Comparison of ENCODE assay signal across 16 cellular contexts in the genomic region with DNA sequence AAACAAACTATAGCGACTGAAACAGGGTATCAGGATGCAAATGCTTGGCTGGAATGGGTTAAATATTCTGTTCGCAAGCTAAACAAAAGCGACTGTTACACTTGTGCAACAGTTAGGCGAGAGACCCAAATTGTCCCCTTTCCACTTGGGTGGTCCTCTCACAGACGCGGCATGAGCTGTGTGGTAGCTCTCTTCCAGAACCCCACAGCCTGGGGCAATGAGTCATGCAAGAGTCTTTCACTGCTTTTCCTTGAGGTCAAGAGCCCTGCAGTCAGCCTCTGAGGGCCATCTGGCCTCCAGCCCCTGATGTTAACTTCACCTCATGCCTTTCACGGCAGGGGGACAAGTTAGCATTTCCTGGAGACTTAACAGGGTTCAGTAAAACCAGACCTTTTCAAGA. TPM values are rescaled to one million over a fixed set of nuclear protein-coding genes. Genes with fewer than 3 reads are reported as not detected.
A peak's percentile ranks its signal among the peaks of the same experiment; 100 is the strongest.
DNase-seq lines count a peak whose midpoint lies in the region; ATAC-seq, FAIRE-seq and TF ChIP-seq lines count a peak whose summit lies in the region.
"Had no signal": no experiment of that assay in that cellular context is flagged by ENCODE, and none has a peak within 500 bp of the region (broad histone marks: within the 10 kb centered on the region; RNA-seq: fewer than 3 reads in every experiment).

No MANE protein-coding gene starts in this region.

- no peak overlapping the region for H3K4me2 ChIP-seq in HepG2 (ENCODE audit: low read depth, low read length)

- no peak for TF ChIP-seq RAD21 in HepG2 (CRISPR knock-in tag; IDR thresholded peaks at IDR 0.05)

- no peak for ATAC-seq in HepG2
- no peak for ATAC-seq in right lobe of liver
- ATAC-seq: esophagus mucosa; left cardiac atrium; natural killer cell treated with Interleukin-12 subunit alpha and Interleukin-12 subunit beta and Interleukin-15 and Interleukin-18, amount 100 ng/mL, for 72 hours; upper lobe of right lung had no signal

- in situ Hi-C loops in HepG2 (cut with HindIII; ENCODE audit: extremely low pct_ligation_motif_present, low pct_unique_long_range_greater_than_20kb) (no loop called here), astrocyte of the cerebellum (cut with HindIII; ENCODE audit: low sequenced_read_pairs) (no loop called here), GM13977 (cut with MboI; ENCODE audit: low pct_unique_long_range_greater_than_20kb, low sequenced_read_pairs, unreplicated experiment) (no loop called here)

- H3K36me3 ChIP-seq in HepG2 (replicated peaks in 1 of 2; ENCODE audit: control insufficient read depth in 1 of 2, insufficient read depth in 2 of 2, low read length in 2 of 2) = no peaks in the 10 kb centered on the region
- no peaks in the 10 kb centered on the region for H3K36me3 ChIP-seq in right lobe of liver
- H3K36me3 ChIP-seq: upper lobe of right lung had no signal

- H3K79me2 ChIP-seq in HepG2 (ENCODE audit: insufficient read depth, low read length) = no peaks in the 10 kb centered on the region

- H3K9me3 ChIP-seq in HepG2 (ENCODE audit: low read length) = peaks cover 13% of the 10 kb centered on the region; the same call in 1 of the 2 replicates
- no peaks in the 10 kb centered on the region for H3K9me3 ChIP-seq in right lobe of liver

- 21% methylated on average over 7 of the region's 7 CpGs for WGBS in HepG2 (ENCODE audit: low lambda C conversion rate)
- WGBS in right lobe of liver (ENCODE audit: insufficient coverage, low coverage, low lambda C conversion rate, missing lambda C conversion rate) = 61% methylated on average over 4 of the region's 7 CpGs

- peaks cover 0 to 12% of the 10 kb centered on the region in 2 experiments; a peak in 1 of 5 replicates for H3K27me3 ChIP-seq in HepG2 (ENCODE audit: control insufficient read depth in 1 of 2, insufficient read depth in 2 of 2, low read length in 2 of 2)
- no peaks in the 10 kb centered on the region for H3K27me3 ChIP-seq in right lobe of liver
- H3K27me3 ChIP-seq: upper lobe of right lung had no signal

- H3K4me1 ChIP-seq in HepG2 (ENCODE audit: insufficient read depth, low read length) (no peaks in the 10 kb centered on the region), right lobe of liver (no peaks in the 10 kb centered on the region)
- H3K4me1 ChIP-seq: upper lobe of right lung had no signal

- H4K20me1 ChIP-seq in HepG2 (ENCODE audit: insufficient read depth, low read length) = no peaks in the 10 kb centered on the region

- TF ChIP-seq POLR2A in HepG2 (IDR thresholded peaks at IDR 0.05; ENCODE audit: insufficient read depth in 1 of 2, low read depth in 2 of 2, low read length in 2 of 2) (no peak), right lobe of liver (IDR thresholded peaks at IDR 0.05) (no peak)

- BruUV-seq in HepG2 (replicated peaks; lab: Mats Ljungman, UMichigan) = no TSS peak

- DNase-seq in HepG2 (ENCODE audit: low spot score) (no peak), right lobe of liver (no peak), astrocyte of the cerebellum (ENCODE audit: low read depth) (peak; percentile 66), iPS DF 19.7 (ENCODE audit: low read depth, low spot score) (peak; percentile 84), posterior cingulate gyrus (no peak), HuH-7 (ENCODE audit: low spot score) (no peak), putamen (ENCODE audit: low spot score) (no peak), GM13977 (ENCODE audit: low spot score) (no peak)
- DNase-seq: activated effector memory CD4-positive, alpha-beta T cell treated with Interleukin-2 at 50 U/mL for 16 hours; DMS79 treated with DMSO at 0.1 percent for 48 hours; left cardiac atrium; NCI-H2171; OCI-M1; upper lobe of right lung had no signal

- H3K4me3 ChIP-seq in HepG2 (replicated peaks in 1 of 3; ENCODE audit: insufficient read depth in 1 of 3, low read depth in 2 of 3, low read length in 3 of 3) (no peak overlapping the region), right lobe of liver (no peak overlapping the region), astrocyte of the cerebellum (ENCODE audit: low read depth, low read length) (no peak overlapping the region)
- H3K4me3 ChIP-seq: upper lobe of right lung had no signal

- TF ChIP-seq CTCF in HepG2 (CRISPR knock-in tag; IDR thresholded peaks at IDR 0.05) (no peak), right lobe of liver (IDR thresholded peaks at IDR 0.05) (no peak), astrocyte of the cerebellum (IDR thresholded peaks at IDR 0.05; ENCODE audit: low read depth, low read length, missing control alignments) (no peak), GM13977 (IDR thresholded peaks at IDR 0.05; ENCODE audit: extremely low read depth, insufficient read depth, missing control alignments) (no peak)

- no peak for TF ChIP-seq EP300 in HepG2 (IDR thresholded peaks at IDR 0.05; ENCODE audit: low read depth in 2 of 2, low read length in 2 of 2)
- no peak for TF ChIP-seq EP300 in HepG2 (CRISPR knock-in tag; IDR thresholded peaks at IDR 0.05; ENCODE audit: borderline replicate concordance)

- H3K9ac ChIP-seq in HepG2 (ENCODE audit: insufficient read depth, low read depth, low read length) = no peak overlapping the region

- POLR2A ChIA-PET in HepG2 (lab: Yijun Ruan, JAX) = no interaction called here

- H3K27ac ChIP-seq in HepG2 (ENCODE audit: extremely low read length, insufficient read depth, low read length) (no peak overlapping the region), right lobe of liver (no peak overlapping the region)
- H3K27ac ChIP-seq: upper lobe of right lung had no signal

- CTCF ChIA-PET in HepG2 (lab: Yijun Ruan, JAX; ENCODE audit: low intra/inter-chr PET ratio, low total read pairs) = no interaction called here

- FAIRE-seq in HepG2 (lab: Jason Lieb, UNC) = no peak

- intact Hi-C loops in HepG2 (cut with micrococcal nuclease; ENCODE audit: unreplicated experiment) (no loop called here), right lobe of liver (cut with DNase I) (no loop called here), posterior cingulate gyrus (cut with DNase I) (no loop called here)

- no peak overlapping the region for H2AFZ ChIP-seq in HepG2 (ENCODE audit: low read length)

TF ChIP-seq in HepG2, 621 proteins besides CTCF, POLR2A, EP300 and RAD21 (continues in another document):
- TF ChIP-seq FOSL2 (CRISPR knock-in tag; IDR thresholded peaks at IDR 0.05) = 0 out of 2 replicates have a peak, but pooled peaks have one; percentile 8

RNA-seq across cellular contexts. Expression of a gene that starts 25.7 kb away (rescaled TPM):
- 1.3 and 2.6 TPM in 2 replicates for total RNA-seq in HepG2 (2016; rRNA removed; fragmentation: Illumina TruSeq; extraction: Trizol)
- total RNA-seq in HepG2 (2016; cell fraction: cytosol; rRNA removed; fragmentation: Illumina TruSeq; extraction: Trizol; ENCODE audit: low read depth) = 0.44 and 1.4 TPM in 2 replicates
- 1.6 and 2.7 TPM in 2 replicates for total RNA-seq in HepG2 (2016; cell fraction: insoluble cytoplasmic fraction; rRNA removed; fragmentation: Illumina TruSeq; extraction: Trizol)
- 0.69 and 1.0 TPM in 2 replicates for total RNA-seq in HepG2 (2016; cell fraction: membrane; rRNA removed; fragmentation: Illumina TruSeq; extraction: Trizol)
- 1.6 and 2.1 TPM in 2 replicates for total RNA-seq in HepG2 (2016; cell fraction: nucleus; rRNA removed; fragmentation: Illumina TruSeq; extraction: Trizol)
- polyA plus RNA-seq in HepG2 (2011; rRNA removed) = 8.3 and 8.6 TPM in 2 replicates
- polyA plus RNA-seq in HepG2 (2011; cell fraction: cytosol; rRNA removed) = 3.3 and 6.0 TPM in 2 replicates
- 6.7 and 11.5 TPM in 2 replicates for polyA plus RNA-seq in HepG2 (2011; cell fraction: nucleus; rRNA removed)
- 10.1 and 13.4 TPM in 2 replicates for polyA plus RNA-seq in HepG2 (2012)
- polyA plus RNA-seq in HepG2 (2016; cell fraction: cytosol; fragmentation: Illumina TruSeq; extraction: Trizol; ENCODE audit: low read depth) = 0.19 and 0.44 TPM in 2 replicates
- polyA plus RNA-seq in HepG2 (2016; cell fraction: insoluble cytoplasmic fraction; fragmentation: Illumina TruSeq; extraction: Trizol; ENCODE audit: low read depth) = 2.9 and 3.1 TPM in 2 replicates
- polyA plus RNA-seq in HepG2 (2016; cell fraction: membrane; fragmentation: Illumina TruSeq; extraction: Trizol; ENCODE audit: low read depth) = 0.28 and 0.62 TPM in 2 replicates
- polyA plus RNA-seq in HepG2 (2016; cell fraction: nucleus; fragmentation: Illumina TruSeq; extraction: Trizol; ENCODE audit: insufficient read depth, low read depth) = 3.3 and 3.7 TPM in 2 replicates
- 5.0 TPM in 1 of 2 replicates, not detected in the other for polyA minus RNA-seq in HepG2 (2011; rRNA and poly(A)+ RNA removed; ENCODE audit: low replicate concordance)
- polyA minus RNA-seq in HepG2 (2011; cell fraction: cytosol; rRNA and poly(A)+ RNA removed) = 4.2 and 7.0 TPM in 2 replicates
- polyA minus RNA-seq in HepG2 (2011; cell fraction: nucleus; rRNA and poly(A)+ RNA removed) = 12.0 and 17.8 TPM in 2 replicates
- 1 to 10 TPM in 5 of 6 experiments, under 1 TPM in 1; 0.92 to 2.7 (median 1.4) TPM for total RNA-seq in right lobe of liver
- total RNA-seq: natural killer cell treated with Interleukin-12 subunit alpha and Interleukin-12 subunit beta and Interleukin-15 and Interleukin-18, amount 100 ng/mL, for 72 hours had no signal

RNA-seq across cellular contexts. Expression of a gene that starts 45.5 kb away (rescaled TPM):
- total RNA-seq in HepG2 (2016; rRNA removed; fragmentation: Illumina TruSeq; extraction: Trizol) (22.5 and 30.6 TPM in 2 replicates), right lobe of liver (10 to 100 TPM; 11.9 to 24.7 (median 17.7) TPM)
- total RNA-seq in HepG2 (2016; cell fraction: cytosol; rRNA removed; fragmentation: Illumina TruSeq; extraction: Trizol; ENCODE audit: low read depth) = 4.6 and 5.4 TPM in 2 replicates
- 22.5 and 30.4 TPM in 2 replicates for total RNA-seq in HepG2 (2016; cell fraction: insoluble cytoplasmic fraction; rRNA removed; fragmentation: Illumina TruSeq; extraction: Trizol)
- total RNA-seq in HepG2 (2016; cell fraction: membrane; rRNA removed; fragmentation: Illumina TruSeq; extraction: Trizol) = 7.7 and 9.9 TPM in 2 replicates
- 42.6 and 43.9 TPM in 2 replicates for total RNA-seq in HepG2 (2016; cell fraction: nucleus; rRNA removed; fragmentation: Illumina TruSeq; extraction: Trizol)
- 15.2 and 17.6 TPM in 2 replicates for polyA plus RNA-seq in HepG2 (2011; rRNA removed)
- 5.3 and 9.6 TPM in 2 replicates for polyA plus RNA-seq in HepG2 (2011; cell fraction: cytosol; rRNA removed)
- polyA plus RNA-seq in HepG2 (2011; cell fraction: nucleus; rRNA removed) = 13.4 and 18.2 TPM in 2 replicates
- 29.3 and 34.1 TPM in 2 replicates for polyA plus RNA-seq in HepG2 (2012)
- 0.78 and 1.1 TPM in 2 replicates for polyA plus RNA-seq in HepG2 (2016; cell fraction: cytosol; fragmentation: Illumina TruSeq; extraction: Trizol; ENCODE audit: low read depth)
- 17.8 TPM in 2 replicates for polyA plus RNA-seq in HepG2 (2016; cell fraction: insoluble cytoplasmic fraction; fragmentation: Illumina TruSeq; extraction: Trizol; ENCODE audit: low read depth)
- polyA plus RNA-seq in HepG2 (2016; cell fraction: membrane; fragmentation: Illumina TruSeq; extraction: Trizol; ENCODE audit: low read depth) = 1.2 and 1.8 TPM in 2 replicates
- 34.3 and 35.4 TPM in 2 replicates for polyA plus RNA-seq in HepG2 (2016; cell fraction: nucleus; fragmentation: Illumina TruSeq; extraction: Trizol; ENCODE audit: insufficient read depth, low read depth)
- polyA minus RNA-seq in HepG2 (2011; rRNA and poly(A)+ RNA removed; ENCODE audit: low replicate concordance) = 5.1 and 5.9 TPM in 2 replicates
- polyA minus RNA-seq in HepG2 (2011; cell fraction: cytosol; rRNA and poly(A)+ RNA removed) = 16.4 and 18.7 TPM in 2 replicates
- 92.4 and 109 TPM in 2 replicates for polyA minus RNA-seq in HepG2 (2011; cell fraction: nucleus; rRNA and poly(A)+ RNA removed)

Comparison
In these comparisons a context has a peak if more than half of its experiments do, and no peak if none do; other contexts are left out.
1. DNase-seq: peak in astrocyte of the cerebellum (single experiment) and iPS DF 19.7 (single experiment); none in HepG2 (single experiment), right lobe of liver (0 of 3), posterior cingulate gyrus (0 of 10), HuH-7 (single experiment), putamen (single experiment) and GM13977 (single experiment).